ENCODE assay signal across 11 cellular contexts in the genomic region with DNA sequence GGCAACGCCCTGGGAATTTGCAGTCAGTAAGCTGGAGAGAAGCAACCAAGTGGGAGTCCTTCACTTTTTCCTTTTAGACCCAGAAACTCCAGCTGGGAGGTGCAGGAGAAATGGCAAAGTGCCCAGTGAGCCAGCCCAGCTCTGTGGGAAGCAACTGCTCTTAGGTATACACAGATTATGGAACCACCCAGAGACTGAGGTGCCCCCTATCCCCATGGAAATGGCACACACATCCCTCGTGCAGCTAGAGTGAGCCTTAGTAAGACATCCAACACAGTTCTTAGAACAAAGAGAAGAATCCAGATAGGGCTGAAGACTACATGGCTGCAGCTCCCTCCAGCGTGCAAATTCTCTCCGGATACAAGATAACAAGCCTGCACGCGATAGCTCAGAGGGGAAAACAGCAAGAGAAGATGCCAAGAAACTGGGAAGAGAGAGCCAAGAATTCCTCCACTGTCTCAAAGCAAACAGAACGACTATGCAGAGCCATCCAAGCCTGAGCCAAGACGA. TPM values are rescaled to one million over a fixed set of nuclear protein-coding genes. Genes with fewer than 3 reads are reported as not detected.
DNase-seq lines count a peak whose midpoint lies in the region; ATAC-seq and TF ChIP-seq lines count a peak whose summit lies in the region.
"Had no signal": no experiment of that assay in that cellular context is flagged by ENCODE, and none has a peak within 500 bp of the region (broad histone marks: within the 10 kb centered on the region; RNA-seq: fewer than 3 reads in every experiment).

No MANE protein-coding gene starts in this region.

- no peak for TF ChIP-seq EP300 in upper lobe of left lung (IDR thresholded peaks at IDR 0.05)

- H3K9me3 ChIP-seq in upper lobe of left lung: no peaks in the 10 kb centered on the region

- no peak for TF ChIP-seq POLR2A in upper lobe of left lung (IDR thresholded peaks at IDR 0.05)

- no peak for DNase-seq in activated CD4-positive, alpha-beta T cell treated with anti-CD3 and anti-CD28 coated beads, Interleukin-2, amount 10 ng/mL, durations not matched to agents 7 days and 5 days
- DNase-seq in activated CD4-positive, alpha-beta T cell treated with anti-CD3 and anti-CD28 coated beads for 36 hours: no peak
- DNase-seq in chondrocyte (ENCODE audit: low spot score) (no peak), lung microvascular endothelial cell (ENCODE audit: low read depth in 2 of 2) (peak; percentile 17 to 88), upper lobe of left lung (no peak), CD1c-positive myeloid dendritic cell (ENCODE audit: extremely low spot score) (no peak), DMS79 (lab: John Stamatoyannopoulos, UW) (no peak)
- DNase-seq in effector CD4-positive, alpha-beta T cell: no peak
- DNase-seq: CD4-positive, alpha-beta T cell had no signal

- peak overlapping the region in 1 of 4 donors; percentile 62 for H3K27ac ChIP-seq in upper lobe of left lung

- H3K27me3 ChIP-seq in upper lobe of left lung: no peaks in the 10 kb centered on the region

- CTCF ChIA-PET in activated CD4-positive, alpha-beta T cell treated with anti-CD3 and anti-CD28 coated beads, Interleukin-2, amount 10 ng/mL, durations not matched to agents 7 days and 5 days (lab: Charles Lee): interaction anchor here (0.6 kb wide), 1 partner anchor 136 kb away, joined by 3 read pairs; no protein-coding TSS in a partner anchor
- CTCF ChIA-PET in activated CD4-positive, alpha-beta T cell treated with anti-CD3 and anti-CD28 coated beads for 36 hours (lab: Charles Lee): no interaction called here

- WGBS in upper lobe of left lung, 2 donors: 36 to 50% methylated on average over 6 to 8 of the region's 8 CpGs

- no peaks in the 10 kb centered on the region for H3K9me3 Mint-ChIP-seq in activated CD4-positive, alpha-beta T cell treated with anti-CD3 and anti-CD28 coated beads, Interleukin-2, amount 10 ng/mL, durations not matched to agents 7 days and 5 days
- H3K9me3 Mint-ChIP-seq in activated CD4-positive, alpha-beta T cell treated with anti-CD3 and anti-CD28 coated beads for 36 hours (ENCODE audit: low read depth): no peaks in the 10 kb centered on the region
- H3K9me3 Mint-ChIP-seq in chondrocyte (ENCODE audit: low read depth): no peaks in the 10 kb centered on the region
- H3K9me3 Mint-ChIP-seq: activated naive CD4-positive, alpha-beta T cell treated with anti-CD3 and anti-CD28 coated beads, Interleukin-2, amount 50 U/mL, for 24 hours; CD4-positive, alpha-beta T cell had no signal

- H3K27me3 Mint-ChIP-seq in activated CD4-positive, alpha-beta T cell treated with anti-CD3 and anti-CD28 coated beads, Interleukin-2, amount 10 ng/mL, durations not matched to agents 7 days and 5 days: no peaks in the 10 kb centered on the region
- H3K27me3 Mint-ChIP-seq in activated CD4-positive, alpha-beta T cell treated with anti-CD3 and anti-CD28 coated beads for 36 hours: no peaks in the 10 kb centered on the region
- H3K27me3 Mint-ChIP-seq in chondrocyte (ENCODE audit: low read depth): no peaks in the 10 kb centered on the region
- H3K27me3 Mint-ChIP-seq: activated naive CD4-positive, alpha-beta T cell treated with anti-CD3 and anti-CD28 coated beads, Interleukin-2, amount 50 U/mL, for 24 hours; CD4-positive, alpha-beta T cell had no signal

- intact Hi-C loops in activated CD4-positive, alpha-beta T cell treated with anti-CD3 and anti-CD28 coated beads for 36 hours (cut with DNase I, micrococcal nuclease): no loop called here

- POLR2A ChIA-PET in activated CD4-positive, alpha-beta T cell treated with anti-CD3 and anti-CD28 coated beads, Interleukin-2, amount 10 ng/mL, durations not matched to agents 7 days and 5 days (lab: Charles Lee): no interaction called here
- POLR2A ChIA-PET in activated CD4-positive, alpha-beta T cell treated with anti-CD3 and anti-CD28 coated beads for 36 hours (lab: Charles Lee): no interaction called here

- no peak overlapping the region for H3K4me3 Mint-ChIP-seq in activated CD4-positive, alpha-beta T cell treated with anti-CD3 and anti-CD28 coated beads, Interleukin-2, amount 10 ng/mL, durations not matched to agents 7 days and 5 days
- no peak overlapping the region for H3K4me3 Mint-ChIP-seq in activated CD4-positive, alpha-beta T cell treated with anti-CD3 and anti-CD28 coated beads for 36 hours
- peak overlapping the region; percentile 41 for H3K4me3 Mint-ChIP-seq in chondrocyte (ENCODE audit: unreplicated experiment)
- H3K4me3 Mint-ChIP-seq: activated naive CD4-positive, alpha-beta T cell treated with anti-CD3 and anti-CD28 coated beads, Interleukin-2, amount 50 U/mL, for 24 hours; CD4-positive, alpha-beta T cell had no signal

- TF ChIP-seq CTCF in chondrocyte (IDR thresholded peaks at IDR 0.05): peak; percentile 62
- no peak for TF ChIP-seq CTCF in upper lobe of left lung (IDR thresholded peaks at IDR 0.05)

- ATAC-seq in activated CD4-positive, alpha-beta T cell treated with anti-CD3 and anti-CD28 coated beads for 36 hours: no peak
- ATAC-seq in upper lobe of left lung (ENCODE audit: low FRiP score in 2 of 2): peak; percentile 7 to 72
- ATAC-seq: HCT116 had no signal

- H3K4me1 ChIP-seq in upper lobe of left lung: peaks cover 9 to 50% (median 36%) of the 10 kb centered on the region in 4 donors

- peaks cover 32% of the 10 kb centered on the region for H3K36me3 Mint-ChIP-seq in activated CD4-positive, alpha-beta T cell treated with anti-CD3 and anti-CD28 coated beads, Interleukin-2, amount 10 ng/mL, durations not matched to agents 7 days and 5 days (ENCODE audit: low read depth)
- peaks cover 22% of the 10 kb centered on the region for H3K36me3 Mint-ChIP-seq in activated CD4-positive, alpha-beta T cell treated with anti-CD3 and anti-CD28 coated beads for 36 hours (ENCODE audit: low read depth)
- H3K36me3 Mint-ChIP-seq in chondrocyte (ENCODE audit: low read depth): peaks cover 2% of the 10 kb centered on the region

- peaks cover 30% of the 10 kb centered on the region for H3K4me1 Mint-ChIP-seq in activated CD4-positive, alpha-beta T cell treated with anti-CD3 and anti-CD28 coated beads, Interleukin-2, amount 10 ng/mL, durations not matched to agents 7 days and 5 days
- H3K4me1 Mint-ChIP-seq in activated CD4-positive, alpha-beta T cell treated with anti-CD3 and anti-CD28 coated beads for 36 hours: peaks cover 38% of the 10 kb centered on the region
- H3K4me1 Mint-ChIP-seq in chondrocyte (ENCODE audit: low read depth): peaks cover 79% of the 10 kb centered on the region

- no peaks in the 10 kb centered on the region for H3K36me3 ChIP-seq in upper lobe of left lung

- H3K4me3 ChIP-seq in upper lobe of left lung: no peak overlapping the region

- H3K27ac Mint-ChIP-seq in activated CD4-positive, alpha-beta T cell treated with anti-CD3 and anti-CD28 coated beads, Interleukin-2, amount 10 ng/mL, durations not matched to agents 7 days and 5 days: peak overlapping the region; percentile 25
- no peak overlapping the region for H3K27ac Mint-ChIP-seq in activated CD4-positive, alpha-beta T cell treated with anti-CD3 and anti-CD28 coated beads for 36 hours
- H3K27ac Mint-ChIP-seq in chondrocyte (ENCODE audit: unreplicated experiment): peak overlapping the region; percentile 87

RNA-seq across cellular contexts. Expression of a gene that starts 26.6 kb away (rescaled TPM):
- 100 to 1,000 TPM; 107 to 112 TPM for total RNA-seq in activated CD4-positive, alpha-beta T cell treated with anti-CD3 and anti-CD28 coated beads, Interleukin-2, amount 10 ng/mL, durations not matched to agents 7 days and 5 days
- 10 to 100 TPM; 84.3 to 93.6 TPM for total RNA-seq in activated CD4-positive, alpha-beta T cell treated with anti-CD3 and anti-CD28 coated beads for 36 hours
- total RNA-seq in chondrocyte (88.0 to 113 TPM (median 104 TPM) in 3 replicates), lung microvascular endothelial cell (47.7 and 63.1 TPM in 2 replicates), upper lobe of left lung (100 to 1,000 TPM in 4 of 6 donors, 10 to 100 TPM in 2; 49.4 to 236 (median 125) TPM)

RNA-seq across cellular contexts. Expression of a gene that starts 51.2 kb away (rescaled TPM):
- 10 to 100 TPM; 64.2 to 72.4 TPM for total RNA-seq in activated CD4-positive, alpha-beta T cell treated with anti-CD3 and anti-CD28 coated beads, Interleukin-2, amount 10 ng/mL, durations not matched to agents 7 days and 5 days
- total RNA-seq in activated CD4-positive, alpha-beta T cell treated with anti-CD3 and anti-CD28 coated beads for 36 hours: 10 to 100 TPM; 50.7 to 60.0 TPM
- total RNA-seq in chondrocyte (32.3 to 35.5 TPM (median 34.2 TPM) in 3 replicates), lung microvascular endothelial cell (12.9 and 20.2 TPM in 2 replicates), upper lobe of left lung (100 to 1,000 TPM in 1 of 6 donors, 10 to 100 TPM in 5; 43.3 to 110 (median 59.3) TPM)

Comparison
In these comparisons a context has a peak if more than half of its experiments do, and no peak if none do; other contexts are left out.
1. DNase-seq: peak in lung microvascular endothelial cell (2 of 2); none in activated CD4-positive, alpha-beta T cell treated with anti-CD3 and anti-CD28 coated beads, Interleukin-2, amount 10 ng/mL, durations not matched to agents 7 days and 5 days (single experiment), activated CD4-positive, alpha-beta T cell treated with anti-CD3 and anti-CD28 coated beads for 36 hours (single experiment), chondrocyte (single experiment), upper lobe of left lung (0 of 2), effector CD4-positive, alpha-beta T cell (single experiment), CD1c-positive myeloid dendritic cell (single experiment) and DMS79 (single experiment).